ENCODE assay signal across 11 cellular contexts in the genomic region with DNA sequence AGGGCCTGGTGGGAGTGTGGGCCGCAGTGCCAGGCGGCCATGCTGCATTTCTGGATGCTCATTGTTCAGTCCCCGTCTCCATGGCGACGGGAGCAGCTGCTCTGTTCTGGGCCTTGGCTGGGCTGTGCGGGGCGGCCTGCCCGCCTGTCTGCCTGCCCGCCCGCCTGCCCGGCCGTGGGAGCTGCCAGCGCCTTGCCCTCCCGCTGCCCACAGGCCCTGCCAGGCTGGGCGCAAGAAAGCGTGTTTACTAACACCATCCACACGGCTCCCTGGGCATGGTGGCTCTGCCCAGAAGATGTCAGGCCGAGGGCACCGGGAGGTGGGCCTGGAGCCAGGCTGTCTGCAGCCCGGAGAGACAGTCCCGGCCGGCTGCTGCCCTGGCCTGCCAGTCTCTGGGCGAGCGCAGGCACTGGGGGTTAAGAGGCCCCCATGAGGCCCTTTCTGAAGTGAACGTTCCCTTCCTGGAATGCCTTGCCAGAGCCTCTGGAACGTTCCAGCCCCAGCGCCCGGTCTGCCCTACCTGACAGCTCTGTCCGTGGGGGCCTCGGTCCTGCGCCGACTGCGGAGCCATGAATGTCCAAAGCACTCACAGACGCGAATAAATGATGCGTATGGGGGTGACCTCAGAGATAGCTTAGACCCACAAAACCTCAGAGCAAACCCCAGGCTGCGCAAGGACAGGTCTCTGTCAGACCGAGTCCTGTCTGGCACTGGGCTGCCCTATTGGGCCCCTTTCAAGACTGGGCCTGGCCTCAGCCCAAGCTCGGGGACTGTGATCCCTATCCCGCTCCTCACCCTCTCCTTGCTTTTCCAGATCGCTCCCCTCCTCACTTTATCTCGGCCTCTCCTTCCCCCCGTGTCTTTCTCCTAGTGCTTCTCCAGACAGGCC. TPM values are rescaled to one million over a fixed set of nuclear protein-coding genes. Genes with fewer than 3 reads are reported as not detected.
DNase-seq lines count a peak whose midpoint lies in the region; ATAC-seq, FAIRE-seq and TF ChIP-seq lines count a peak whose summit lies in the region.
"Had no signal": no experiment of that assay in that cellular context is flagged by ENCODE, and none has a peak within 500 bp of the region (broad histone marks: within the 10 kb centered on the region; RNA-seq: fewer than 3 reads in every experiment).

No MANE protein-coding gene starts in this region.

- TF ChIP-seq RAD21 in K562 (CRISPR knock-in tag; conservative IDR thresholded peaks at IDR 0.05 in 1 of 2, IDR thresholded peaks at IDR 0.05 in 1 of 2) = no peak

- no peak overlapping the region; a peak in 1 of 4 replicates for H3K9ac ChIP-seq in K562 (ENCODE audit: insufficient read depth in 1 of 2, low read depth in 2 of 2, low read length in 2 of 2)

- ATAC-seq in K562 = no peak; the same call in 2 of the 3 replicates
- peak; percentile 41 to 50 for ATAC-seq in gastrocnemius medialis
- no peak for ATAC-seq in HG03135 (IDR thresholded peaks at IDR 0.05; ENCODE audit: unreplicated experiment)
- no peak for ATAC-seq in GM21723 (IDR thresholded peaks at IDR 0.05; ENCODE audit: unreplicated experiment)
- ATAC-seq in GM21515 (IDR thresholded peaks at IDR 0.05; ENCODE audit: unreplicated experiment) = no peak

- intact Hi-C loops in K562 (cut with micrococcal nuclease) = no loop called here
- intact Hi-C loops in gastrocnemius medialis (cut with DNase I; ENCODE audit: low total_unique reads) = no loop called here

- H3K4me1 ChIP-seq in K562 (replicated peaks in 1 of 2; ENCODE audit: control insufficient read depth in 2 of 2, insufficient read depth in 2 of 2, low read length in 2 of 2) (no peaks in the 10 kb centered on the region), gastrocnemius medialis (peaks cover 0 to 11% of the 10 kb centered on the region in 2 donors)

- no peak overlapping the region for H3K27ac ChIP-seq in K562 (ENCODE audit: extremely low read depth, low read depth, low read length)
- peak overlapping the region; percentile 84 for H3K27ac ChIP-seq in layer of hippocampus (ENCODE audit: low read depth, low read length)
- H3K27ac ChIP-seq in gastrocnemius medialis = peak overlapping the region in 1 of 4 donors; percentile 52
- H3K27ac ChIP-seq: upper lobe of left lung had no signal

- no peak overlapping the region for H2AFZ ChIP-seq in K562 (ENCODE audit: low read depth, low read length)

- H3K9me1 ChIP-seq in K562 (ENCODE audit: control insufficient read depth, insufficient read depth, low read length) = no peaks in the 10 kb centered on the region

- TF ChIP-seq CTCF in K562 (IDR thresholded peaks at IDR 0.05 in 2 of 3, conservative IDR thresholded peaks at IDR 0.05 in 1 of 3; ENCODE audit: insufficient read depth in 2 of 3, low read depth in 1 of 3, low read length in 3 of 3) (no peak), gastrocnemius medialis (IDR thresholded peaks at IDR 0.05 in 4 of 5, conservative IDR thresholded peaks at IDR 0.05 in 1 of 5) (no peak)

- no peaks in the 10 kb centered on the region for H3K79me2 ChIP-seq in K562 (ENCODE audit: control insufficient read depth, insufficient read depth, low read length)

- H4K20me1 ChIP-seq in K562 (replicated peaks; ENCODE audit: control insufficient read depth, insufficient read depth, low read length) = no peaks in the 10 kb centered on the region

- DNase-seq in NCI-H2227 (lab: John Stamatoyannopoulos, UW; ENCODE audit: unreplicated experiment) (peak; percentile 81), K562 (ENCODE audit: extremely low read depth in 1 of 4, low spot score in 3 of 4) (no peak), gastrocnemius medialis (peak in 1 of 2 donors; percentile 21), AG08395 (ENCODE audit: low spot score) (no peak)
- DNase-seq: NCI-H774 had no signal

- BruUV-seq in K562 (replicated peaks; lab: Mats Ljungman, UMichigan) = no TSS peak

- POLR2A ChIA-PET in K562 (lab: Yijun Ruan, JAX) = interaction anchor here (0.6 kb wide), 1 partner anchor 13 kb away, joined by 3 read pairs; no protein-coding TSS in a partner anchor

- H3K9me3 ChIP-seq in K562 (replicated peaks; ENCODE audit: control insufficient read depth, insufficient read depth, low read depth, low read length) (no peaks in the 10 kb centered on the region), gastrocnemius medialis (no peaks in the 10 kb centered on the region)
- H3K9me3 ChIP-seq: upper lobe of left lung had no signal

- H3K27me3 ChIP-seq in K562 (ENCODE audit: control insufficient read depth in 2 of 2, insufficient read depth in 2 of 2, low read length in 2 of 2) (peaks cover under 1 to 43% of the 10 kb centered on the region in 2 experiments; a peak in 3 of 5 replicates), layer of hippocampus (ENCODE audit: control insufficient read depth, insufficient read depth, low read length) (no peaks in the 10 kb centered on the region), gastrocnemius medialis (no peaks in the 10 kb centered on the region)
- H3K27me3 ChIP-seq: upper lobe of left lung had no signal

- in situ Hi-C loops in K562 (cut with MboI) = no loop called here
- in situ Hi-C loops in gastrocnemius medialis (cut with MboI; ENCODE audit: low sequenced_read_pairs in 4 of 4) = no loop called here

- H3K4me2 ChIP-seq in K562 (ENCODE audit: insufficient read depth, low read length) = no peak overlapping the region

- CTCF ChIA-PET in K562 (lab: Yijun Ruan, JAX; ENCODE audit: low intra/inter-chr PET ratio) = no interaction called here

- H3K36me3 ChIP-seq in K562 (ENCODE audit: control insufficient read depth, insufficient read depth, low read length) (no peaks in the 10 kb centered on the region), gastrocnemius medialis (no peaks in the 10 kb centered on the region)
- H3K36me3 ChIP-seq: upper lobe of left lung had no signal

- no peak for FAIRE-seq in K562 (lab: Jason Lieb, UNC)
- FAIRE-seq: endometrium had no signal

- no peak for TF ChIP-seq EP300 in K562 (IDR thresholded peaks at IDR 0.05; ENCODE audit: low read length)

- TF ChIP-seq POLR2A in K562 (conservative IDR thresholded peaks at IDR 0.05) (no peak), gastrocnemius medialis (IDR thresholded peaks at IDR 0.05) (no peak)

- 1% methylated on average over 36 of the region's 43 CpGs for WGBS in K562 (ENCODE audit: insufficient coverage, low coverage, missing lambda C conversion rate)

- H3K4me3 ChIP-seq in K562 (no peak overlapping the region), gastrocnemius medialis (peak overlapping the region in 1 of 4 donors; percentile 13)
- H3K4me3 ChIP-seq: upper lobe of left lung had no signal

TF ChIP-seq in K562, 482 proteins besides CTCF, POLR2A, EP300 and RAD21:
- TF ChIP-seq RFX1 (IDR thresholded peaks at IDR 0.05) (peak; percentile 15; the same call in 1 of the 2 replicates), E2F3 (CRISPR knock-in tag; IDR thresholded peaks at IDR 0.05) (no peak), PRDM10 (IDR thresholded peaks at IDR 0.05; ENCODE audit: partially characterized antibody) (no peak)
TF ChIP-seq in K562: peak in this region for 1.

RNA-seq across cellular contexts. Expression of gene MYCN, which starts 44.3 kb away (rescaled TPM):
- total RNA-seq in K562 (2011; cell fraction: chromatin; rRNA removed; ENCODE audit: low replicate concordance) = not detected in 2 replicates
- not detected in 2 replicates for total RNA-seq in K562 (2011; cell fraction: nucleolus; rRNA removed)
- total RNA-seq in K562 (2011; cell fraction: nucleoplasm; rRNA removed) = not detected in 2 replicates
- total RNA-seq in K562 (2014; rRNA removed) (not detected in 2 replicates), K562 (2014; rRNA removed; fragmentation: Illumina TruSeq; extraction: Trizol) (not detected in 2 replicates), K562 (2015; rRNA removed; fragmentation: Illumina TruSeq; extraction: Trizol) (not detected in 2 replicates), K562 (2021) (not detected in 2 replicates), gastrocnemius medialis (under 1 TPM in 2 of 4 donors, not detected in 2; 0.17 to 0.25 TPM)
- polyA plus RNA-seq in K562 (2011; rRNA removed) (not detected in 2 replicates), K562 (2014; fragmentation: Illumina TruSeq; extraction: Trizol) (not detected in 2 replicates), K562 (2014; fragmentation: Nextera tagmentation; extraction: Ambion mirVana) (not detected), K562 (2014; rRNA removed) (not detected in 2 replicates)
- not detected in 2 replicates for polyA plus RNA-seq in K562 (2011; cell fraction: cytosol; rRNA removed)
- polyA plus RNA-seq in K562 (2011; cell fraction: nucleus; rRNA removed) = not detected in 2 replicates
- polyA plus RNA-seq in K562 (2012) = not detected in 2 replicates
- not detected in 2 replicates for polyA minus RNA-seq in K562 (2011; rRNA and poly(A)+ RNA removed)
- polyA minus RNA-seq in K562 (2011; cell fraction: cytosol; rRNA and poly(A)+ RNA removed) = not detected in 2 replicates
- not detected in 2 replicates for polyA minus RNA-seq in K562 (2011; cell fraction: nucleus; rRNA and poly(A)+ RNA removed)

Comparison
In these comparisons a context has a peak if more than half of its experiments do, and no peak if none do; other contexts are left out.
1. ATAC-seq: peak in gastrocnemius medialis (2 of 2); none in K562 (single experiment), HG03135 (single experiment), GM21723 (single experiment) and GM21515 (single experiment).